In genomic region chr6:93183513-93183912, GRCh38 we compare ENCODE assay signal across 11 cellular contexts.
"Had no signal": no experiment of that assay in that cellular context is flagged by ENCODE, and none has a peak within 500 bp of the region (broad histone marks: within the 10 kb centered on the region; RNA-seq: fewer than 3 reads in every experiment).

No MANE protein-coding gene starts in this region.

- DNase-seq: activated CD4-positive, alpha-beta T cell treated with anti-CD3 and anti-CD28 coated beads, Interleukin-2, amount 50 U/mL, for 48 hours; activated CD4-positive, CD25-positive, alpha-beta regulatory T cell treated with anti-CD3 and anti-CD28 coated beads, Interleukin-2, amount 50 U/mL, for 72 hours; activated CD8-positive, alpha-beta memory T cell treated with anti-CD3 and anti-CD28 coated beads, Interleukin-2, amount 10 ng/mL, durations not matched to agents 7 days and 5 days; activated effector memory CD4-positive, alpha-beta T cell treated with anti-CD3 and anti-CD28 coated beads, Interleukin-2, amount 50 U/mL, for 16 hours; activated T-cell treated with anti-CD3 and anti-CD28 coated beads, Interleukin-2, amount 50 U/mL, for 24 hours; brain microvascular endothelial cell; dermis blood vessel endothelial cell; erythroblast; retina; stomach had no signal

- H3K9me3 ChIP-seq: stomach, thoracic aorta had no signal

- H3K27ac ChIP-seq: brain microvascular endothelial cell, stomach, thoracic aorta had no signal

- H3K27me3 ChIP-seq: brain microvascular endothelial cell, stomach had no signal

- H3K4me1 ChIP-seq: stomach had no signal

- H3K36me3 ChIP-seq: brain microvascular endothelial cell, stomach, thoracic aorta had no signal

- H3K4me3 ChIP-seq: stomach, thoracic aorta had no signal
